Comparison of ENCODE assay signal across 8 cellular contexts in the genomic region with DNA sequence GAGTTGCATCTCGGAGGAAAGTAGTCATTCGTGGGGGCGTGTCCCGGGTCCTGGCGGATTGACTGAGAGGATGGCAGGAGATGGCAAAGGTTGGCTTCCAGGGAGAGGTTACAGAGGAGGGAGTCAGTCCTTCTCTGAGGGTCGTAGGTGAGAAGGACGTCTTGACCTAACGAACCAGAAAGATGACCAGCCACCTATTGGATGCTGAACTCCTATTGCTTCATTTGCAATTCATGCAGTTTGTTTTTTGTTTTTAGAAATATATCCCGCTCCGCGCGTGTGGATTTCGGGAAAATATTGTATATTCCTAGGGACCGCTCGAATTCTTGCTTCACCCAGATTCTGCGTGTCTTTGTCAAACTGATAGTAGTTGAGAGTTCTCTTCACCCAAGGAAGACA. TPM values are rescaled to one million over a fixed set of nuclear protein-coding genes. Genes with fewer than 3 reads are reported as not detected.
A peak's percentile ranks its signal among the peaks of the same experiment; 100 is the strongest.
DNase-seq lines count a peak whose midpoint lies in the region; ATAC-seq and TF ChIP-seq lines count a peak whose summit lies in the region.

No MANE protein-coding gene starts in this region.

- H2AFZ ChIP-seq in DND-41 (ENCODE audit: low read depth, low read length), result peak overlapping the region; percentile 96

- WGBS in sigmoid colon, 2 donors, result 2 to 3% methylated on average over 16 of the region's 16 CpGs

- no peaks in the 10 kb centered on the region for H3K27me3 ChIP-seq in DND-41 (ENCODE audit: insufficient read depth, low read length, poor library complexity)
- H3K27me3 ChIP-seq in sigmoid colon, result no peaks in the 10 kb centered on the region

- TF ChIP-seq EP300 in sigmoid colon (IDR thresholded peaks at IDR 0.05), result no peak

- no peaks in the 10 kb centered on the region for H3K9me3 Mint-ChIP-seq in activated naive CD4-positive, alpha-beta T cell treated with anti-CD3 and anti-CD28 coated beads for 36 hours

- H3K36me3 ChIP-seq in DND-41 (ENCODE audit: insufficient read depth, low read length), result no peaks in the 10 kb centered on the region
- H3K36me3 ChIP-seq in sigmoid colon, result no peaks in the 10 kb centered on the region

- peak; percentile 62 for DNase-seq in DND-41
- DNase-seq in NCI-H146 treated with DMSO at 0.1 percent for 48 hours (lab: John Stamatoyannopoulos, UW; ENCODE audit: unreplicated experiment), result peak; percentile 49
- DNase-seq in activated naive CD4-positive, alpha-beta T cell treated with anti-CD3 and anti-CD28 coated beads for 36 hours, result peak; percentile 85
- peak in 27 of 42 donors; percentile 29 to 71 (median 48) for DNase-seq in head of caudate nucleus
- peak; percentile 85 for DNase-seq in sigmoid colon
- no peak for DNase-seq in C1 segment of cervical spinal cord (lab: John Stamatoyannopoulos, UW)
- DNase-seq in NCI-H446 treated with DMSO at 0.1 percent for 48 hours (lab: John Stamatoyannopoulos, UW), result no peak

- peak overlapping the region; percentile 89 for H3K4me2 ChIP-seq in DND-41 (ENCODE audit: insufficient read depth, low read length)

- intact Hi-C loops in activated naive CD4-positive, alpha-beta T cell treated with anti-CD3 and anti-CD28 coated beads for 36 hours (cut with micrococcal nuclease), result loop anchor here (1.0 to 10.0 kb wide), 5 partner anchors 65 to 231 kb away; a partner anchor contains a TSS
- intact Hi-C loops in head of caudate nucleus (cut with DNase I), result no loop called here
- intact Hi-C loops in sigmoid colon (cut with DNase I), result loop anchor here (5.0 to 10.0 kb wide), 3 partner anchors 58 to 159 kb away; no protein-coding TSS in a partner anchor

- H3K27ac ChIP-seq in DND-41 (ENCODE audit: low read length), result peak overlapping the region; percentile 75
- H3K27ac ChIP-seq in sigmoid colon, result peak overlapping the region; percentile 89 to 99 (median 98)

- CTCF ChIA-PET in activated naive CD4-positive, alpha-beta T cell treated with anti-CD3 and anti-CD28 coated beads for 36 hours (lab: Charles Lee), result no interaction called here

- no peaks in the 10 kb centered on the region for H3K36me3 Mint-ChIP-seq in activated naive CD4-positive, alpha-beta T cell treated with anti-CD3 and anti-CD28 coated beads for 36 hours (ENCODE audit: low read depth)

- TF ChIP-seq POLR2A in sigmoid colon (IDR thresholded peaks at IDR 0.05), result no peak

- peaks cover 32% of the 10 kb centered on the region for H3K79me2 ChIP-seq in DND-41 (ENCODE audit: insufficient read depth, low read length)

- peak; percentile 73; the same call in 2 of the 3 replicates for ATAC-seq in DND-41 (ENCODE audit: insufficient read depth, low read depth)
- no peak for ATAC-seq in GM18858 (IDR thresholded peaks at IDR 0.05; ENCODE audit: unreplicated experiment)

- no peak for TF ChIP-seq CTCF in DND-41 (IDR thresholded peaks at IDR 0.05; ENCODE audit: borderline replicate concordance, extremely low read depth, low read length, poor library complexity, severe bottlenecking)
- no peak for TF ChIP-seq CTCF in sigmoid colon (IDR thresholded peaks at IDR 0.05)

- H3K4me3 ChIP-seq in DND-41 (ENCODE audit: low read depth in 1 of 2, low read length in 2 of 2), result peak overlapping the region; percentile 57 to 97
- H3K4me3 ChIP-seq in sigmoid colon, result peak overlapping the region; percentile 72 to 92 (median 90)

- H3K27me3 Mint-ChIP-seq in activated naive CD4-positive, alpha-beta T cell treated with anti-CD3 and anti-CD28 coated beads for 36 hours (ENCODE audit: low read depth), result no peaks in the 10 kb centered on the region

- no peaks in the 10 kb centered on the region for H4K20me1 ChIP-seq in DND-41 (ENCODE audit: insufficient read depth, low read length)

- H3K27ac Mint-ChIP-seq in activated naive CD4-positive, alpha-beta T cell treated with anti-CD3 and anti-CD28 coated beads for 36 hours, result peak overlapping the region; percentile 75

- H3K4me1 Mint-ChIP-seq in activated naive CD4-positive, alpha-beta T cell treated with anti-CD3 and anti-CD28 coated beads for 36 hours (ENCODE audit: low read depth), result peaks cover 21% of the 10 kb centered on the region

- H3K4me3 Mint-ChIP-seq in activated naive CD4-positive, alpha-beta T cell treated with anti-CD3 and anti-CD28 coated beads for 36 hours, result peak overlapping the region; percentile 88

- H3K4me1 ChIP-seq in DND-41 (ENCODE audit: insufficient read depth, low read length), result peaks cover 25% of the 10 kb centered on the region
- H3K4me1 ChIP-seq in sigmoid colon, result peaks cover 4 to 50% (median 36%) of the 10 kb centered on the region in 4 donors

- peak overlapping the region; percentile 81 for H3K9ac ChIP-seq in DND-41 (ENCODE audit: low read depth, low read length)

- no peaks in the 10 kb centered on the region for H3K9me3 ChIP-seq in DND-41 (ENCODE audit: insufficient read depth, low read length, severe bottlenecking)
- H3K9me3 ChIP-seq in sigmoid colon, result no peaks in the 10 kb centered on the region

RNA-seq across cellular contexts. Expression of a gene that starts 0.5 kb away (rescaled TPM):
- under 1 TPM; 0.93 to 0.94 TPM for total RNA-seq in activated naive CD4-positive, alpha-beta T cell treated with anti-CD3 and anti-CD28 coated beads for 36 hours
- 10 to 100 TPM; 17.1 to 31.3 (median 23.5) TPM for total RNA-seq in sigmoid colon
- 1 to 10 TPM in 1 of 3 donors, under 1 TPM in 2; 0.46 to 3.8 (median 0.60) TPM for polyA plus RNA-seq in sigmoid colon

Comparison
In these comparisons a context has a peak if more than half of its experiments do, and no peak if none do; other contexts are left out.
1. DNase-seq: peak in DND-41 (single experiment), NCI-H146 treated with DMSO at 0.1 percent for 48 hours (single experiment), activated naive CD4-positive, alpha-beta T cell treated with anti-CD3 and anti-CD28 coated beads for 36 hours (single experiment), head of caudate nucleus (27 of 42) and sigmoid colon (single experiment); none in C1 segment of cervical spinal cord (0 of 14) and NCI-H446 treated with DMSO at 0.1 percent for 48 hours (single experiment).
2. RNA of a gene that starts 0.5 kb away (total RNA-seq): 17.1 to 31.3 TPM in sigmoid colon; 0.93 to 0.94 TPM in activated naive CD4-positive, alpha-beta T cell treated with anti-CD3 and anti-CD28 coated beads for 36 hours; every median in the first group is over 4 times any median in the second.